ENCODE assay signal across 8 cellular contexts in the genomic region with DNA sequence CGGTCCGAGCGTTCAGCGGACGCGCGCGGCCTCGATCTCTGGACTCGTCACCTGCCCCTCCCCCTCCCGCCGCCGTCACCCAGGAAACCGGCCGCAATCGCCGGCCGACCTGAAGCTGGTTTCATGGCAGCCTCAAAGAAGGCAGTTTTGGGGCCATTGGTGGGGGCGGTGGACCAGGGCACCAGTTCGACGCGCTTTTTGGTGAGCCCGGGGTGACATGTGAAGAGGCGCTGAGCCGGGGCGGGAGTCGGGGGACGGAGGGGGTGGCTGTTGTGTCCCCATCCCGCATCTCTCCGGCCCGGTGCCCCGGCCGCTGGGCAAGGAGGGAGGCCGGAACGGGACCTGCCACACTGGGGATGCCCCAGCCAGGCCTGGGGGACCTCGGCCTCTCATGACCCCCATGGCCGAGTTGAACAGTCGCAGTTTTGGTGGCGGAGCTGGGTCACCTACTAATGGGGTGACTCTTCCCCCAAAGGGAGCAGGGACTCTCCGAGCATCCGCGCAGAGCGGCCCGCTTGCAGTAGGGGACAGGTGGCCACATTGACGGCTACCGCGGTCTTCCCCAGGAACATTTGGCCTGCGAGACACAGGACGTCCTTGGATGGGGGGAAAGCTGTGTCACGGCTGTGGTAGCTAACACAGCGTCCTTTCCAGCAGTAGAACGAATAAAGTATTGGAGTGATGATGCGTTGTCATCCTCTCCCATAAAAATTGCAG. TPM values are rescaled to one million over a fixed set of nuclear protein-coding genes. Genes with fewer than 3 reads are reported as not detected.
DNase-seq lines count a peak whose midpoint lies in the region; ATAC-seq and TF ChIP-seq lines count a peak whose summit lies in the region.

A gene (plus strand): TSS at position 9 of the 717 bp plus-strand sequence. CDS start 115 bp downstream, at position 124.

- H3K4me2 ChIP-seq in mesenchymal stem cell (ENCODE audit: low read length, poor library complexity, severe bottlenecking) = peak within 1 kb of the TSS; percentile 87

- H3K27ac ChIP-seq in dorsolateral prefrontal cortex (peak within 1 kb of the TSS in 50 of 59 donors; percentile 28 to 84 (median 66)), mesenchymal stem cell (ENCODE audit: low read length, poor library complexity, severe bottlenecking) (no peak within 1 kb of the TSS), thyroid gland (peak within 1 kb of the TSS in 2 of 3 donors; percentile 8 to 12)

- H3K23ac ChIP-seq in mesenchymal stem cell (ENCODE audit: low read length in 2 of 2) = no peak within 1 kb of the TSS

- no peak within 1 kb of the TSS for H2BK5ac ChIP-seq in mesenchymal stem cell (ENCODE audit: low read depth, low read length, poor library complexity, severe bottlenecking)

- no peaks in the 10 kb centered on the region for H3K36me3 ChIP-seq in mesenchymal stem cell (ENCODE audit: control insufficient read depth in 1 of 2, insufficient read depth in 2 of 2, low read depth in 1 of 2, low read length in 2 of 2)
- H3K36me3 ChIP-seq in thyroid gland = no peaks in the 10 kb centered on the region

- no peak within 1 kb of the TSS for H4K8ac ChIP-seq in mesenchymal stem cell (ENCODE audit: low read length)

- H2AFZ ChIP-seq in mesenchymal stem cell (ENCODE audit: low read depth, low read length) = peak within 1 kb of the TSS; percentile 18

- H3K14ac ChIP-seq in mesenchymal stem cell (ENCODE audit: low read length in 2 of 2) = no peak within 1 kb of the TSS

- peak within 1 kb of the TSS; percentile 94 for H3K9ac ChIP-seq in mesenchymal stem cell (ENCODE audit: low read length)

- H2AK5ac ChIP-seq in mesenchymal stem cell (ENCODE audit: low read length, severe bottlenecking) = no peak within 1 kb of the TSS

- TF ChIP-seq POLR2A in thyroid gland (IDR thresholded peaks at IDR 0.05) = peak in 1 of 2 donors; percentile 45

- ATAC-seq in GM18511 (IDR thresholded peaks at IDR 0.05; ENCODE audit: unreplicated experiment) = peak; percentile 11
- ATAC-seq in HG03064 (IDR thresholded peaks at IDR 0.05; ENCODE audit: low read depth, unreplicated experiment) = peak; percentile 6

- in situ Hi-C loops in ACHN (cut with HindIII; ENCODE audit: low pct_ligation_motif_present, low pct_unique_long_range_greater_than_20kb, low sequenced_read_pairs) = no loop called here

- no peak within 1 kb of the TSS for H2BK15ac ChIP-seq in mesenchymal stem cell (ENCODE audit: low read depth, poor library complexity, severe bottlenecking)

- peak within 1 kb of the TSS; percentile 43 to 57 for H3K18ac ChIP-seq in mesenchymal stem cell (ENCODE audit: low read depth in 1 of 2, low read length in 2 of 2)

- no peaks in the 10 kb centered on the region for H3K9me3 ChIP-seq in mesenchymal stem cell (ENCODE audit: control insufficient read depth, low read length)
- no peaks in the 10 kb centered on the region for H3K9me3 ChIP-seq in thyroid gland

- DNase-seq in ACHN (peak; percentile 0), T follicular helper cell (ENCODE audit: low read depth) (peak; percentile 5), dorsolateral prefrontal cortex (peak in 4 of 10 donors; percentile 10 to 53 (median 13)), mesenchymal stem cell (peak; percentile 31), thyroid gland (peak; percentile 10 to 18), H4 (ENCODE audit: low spot score) (no peak)

- H3K4me1 ChIP-seq in mesenchymal stem cell (ENCODE audit: control insufficient read depth, insufficient read depth, low read depth, low read length) (peaks cover 1% of the 10 kb centered on the region), thyroid gland (no peaks in the 10 kb centered on the region)

- H3K79me1 ChIP-seq in mesenchymal stem cell (replicated peaks; ENCODE audit: low read length, poor library complexity, severe bottlenecking) = peaks cover 5% of the 10 kb centered on the region

- TF ChIP-seq CTCF in dorsolateral prefrontal cortex (IDR thresholded peaks at IDR 0.05 in 54 of 56, conservative IDR thresholded peaks at IDR 0.05 in 2 of 56; ENCODE audit: low read depth in 1 of 56, partially characterized antibody in 56 of 56) (no peak), thyroid gland (IDR thresholded peaks at IDR 0.05) (no peak)

- H3K27me3 ChIP-seq in dorsolateral prefrontal cortex (peaks cover 0 to 22% (median 0%) of the 10 kb centered on the region in 45 donors), mesenchymal stem cell (ENCODE audit: control insufficient read depth in 1 of 2, insufficient read depth in 1 of 2, low read length in 2 of 2) (no peaks in the 10 kb centered on the region), thyroid gland (no peaks in the 10 kb centered on the region)

- no peak within 1 kb of the TSS for H4K91ac ChIP-seq in mesenchymal stem cell (ENCODE audit: low read length)

- H2BK120ac ChIP-seq in mesenchymal stem cell (ENCODE audit: low read depth, low read length) = no peak within 1 kb of the TSS

- no peak within 1 kb of the TSS for H3K4ac ChIP-seq in mesenchymal stem cell (ENCODE audit: low read depth in 1 of 2, low read length in 2 of 2)

- 1% methylated on average over 17 of the region's 53 CpGs for WGBS in mesenchymal stem cell
- 4 to 6% methylated on average over 4 to 15 of the region's 53 CpGs for WGBS in thyroid gland, 2 donors

- H3K4me3 ChIP-seq in dorsolateral prefrontal cortex (peak within 1 kb of the TSS; percentile 42 to 80 (median 67)), mesenchymal stem cell (ENCODE audit: insufficient read depth in 1 of 2, low read depth in 1 of 2, low read length in 2 of 2) (peak within 1 kb of the TSS; percentile 69 to 87), thyroid gland (replicated peaks in 1 of 3) (peak within 1 kb of the TSS in 2 of 3 donors; percentile 42 to 45)

- intact Hi-C loops in dorsolateral prefrontal cortex (cut with DNase I) = no loop called here
- intact Hi-C loops in thyroid gland (cut with DNase I) = no loop called here

- H2BK12ac ChIP-seq in mesenchymal stem cell (ENCODE audit: low read length in 2 of 2) = no peak within 1 kb of the TSS

RNA-seq across cellular contexts. Expression of the gene that starts here (rescaled TPM):
- total RNA-seq in dorsolateral prefrontal cortex (10 to 100 TPM in 116 of 120 experiments, 1 to 10 TPM in 4; 8.2 to 30.1 (median 15.9) TPM), thyroid gland (10 to 100 TPM in 1 of 4 donors, 1 to 10 TPM in 3; 4.8 to 10.7 (median 9.3) TPM)
- 6.2 TPM for polyA plus RNA-seq in mesenchymal stem cell (2013, experiment 1 of 2)
- polyA plus RNA-seq in mesenchymal stem cell (2013, experiment 2 of 2) = 6.2 TPM
- total RNA-seq in H4 (2014; rRNA removed; shearing (Covaris generic)) = 5.7 and 7.4 TPM in 2 replicates
